Comparison of ENCODE assay signal across 25 cellular contexts in genomic region chr1:21786640-21787039, GRCh38. TPM values are rescaled to one million over a fixed set of nuclear protein-coding genes. Genes with fewer than 3 reads are reported as not detected.
DNase-seq lines count a peak whose midpoint lies in the region; ATAC-seq, FAIRE-seq and TF ChIP-seq lines count a peak whose summit lies in the region.
"Had no signal": no experiment of that assay in that cellular context is flagged by ENCODE, and none has a peak within 500 bp of the region (broad histone marks: within the 10 kb centered on the region; RNA-seq: fewer than 3 reads in every experiment).

No MANE protein-coding gene starts in this region.

- DNase-seq in Calu3 (no peak), RWPE1 (ENCODE audit: low spot score) (no peak), H1 (ENCODE audit: low read depth in 1 of 2, low spot score in 2 of 2) (no peak), neural crest cell (ENCODE audit: low read depth, low spot score) (no peak), prostate gland (ENCODE audit: low spot score) (no peak)
- DNase-seq in activated CD8-positive, alpha-beta memory T cell treated with anti-CD3 and anti-CD28 coated beads, Interleukin-2, amount 10 ng/mL, durations not matched to agents 7 days and 5 days: no peak
- DNase-seq: C1 segment of cervical spinal cord; Caco-2; CD8-positive, alpha-beta T cell; DMS 273 treated with DMSO at 0.1 percent for 48 hours; DMS53; DMS79 treated with DMSO at 0.1 percent for 48 hours; GF-D8; GOT3; H7; HCEC 1CT had no signal

- TF ChIP-seq POLR2A in H1 (IDR thresholded peaks at IDR 0.05; ENCODE audit: control extremely low read depth in 1 of 2, low read depth in 2 of 2, low read length in 2 of 2) (no peak), prostate gland (IDR thresholded peaks at IDR 0.05) (no peak)

- no peak for FAIRE-seq in H1 (lab: Jason Lieb, UNC)
- FAIRE-seq: D721Med, GM12891, GM18507 had no signal

- H3K9me3 ChIP-seq in H1 (ENCODE audit: insufficient read depth in 2 of 2, low read depth in 1 of 2, low read length in 1 of 2): no peaks in the 10 kb centered on the region
- no peaks in the 10 kb centered on the region for H3K9me3 ChIP-seq in prostate gland
- H3K9me3 ChIP-seq: Caco-2 had no signal

- no peak overlapping the region for H2BK15ac ChIP-seq in H1 (ENCODE audit: low read length)

- H3K27me3 Mint-ChIP-seq in Calu3 (ENCODE audit: unreplicated experiment) (no peaks in the 10 kb centered on the region), neural crest cell (ENCODE audit: low read depth) (peaks cover 7% of the 10 kb centered on the region)
- H3K27me3 Mint-ChIP-seq in activated CD8-positive, alpha-beta memory T cell treated with anti-CD3 and anti-CD28 coated beads, Interleukin-2, amount 10 ng/mL, durations not matched to agents 7 days and 5 days: peaks cover 4% of the 10 kb centered on the region

- TF ChIP-seq EP300 in H1 (IDR thresholded peaks at IDR 0.05; ENCODE audit: borderline replicate concordance in 1 of 2, low read depth in 2 of 2, low read length in 2 of 2): no peak

- no peak overlapping the region for H3K56ac ChIP-seq in H1 (replicated peaks; ENCODE audit: insufficient read length, low read depth, low read length)

- H3K18ac ChIP-seq in H1 (ENCODE audit: extremely low read depth, low read length): no peak overlapping the region

- H3K4me3 Mint-ChIP-seq in Calu3 (ENCODE audit: low read depth, unreplicated experiment): no peak overlapping the region
- peak overlapping the region; percentile 16 for H3K4me3 Mint-ChIP-seq in neural crest cell
- H3K4me3 Mint-ChIP-seq in activated CD8-positive, alpha-beta memory T cell treated with anti-CD3 and anti-CD28 coated beads, Interleukin-2, amount 10 ng/mL, durations not matched to agents 7 days and 5 days: no peak overlapping the region
- H3K4me3 Mint-ChIP-seq: CD8-positive, alpha-beta T cell had no signal

- no peak overlapping the region for H2BK5ac ChIP-seq in H1 (ENCODE audit: low read depth, low read length)

- TF ChIP-seq CTCF in Calu3 (IDR thresholded peaks at IDR 0.05; ENCODE audit: unreplicated experiment): no peak
- no peak for TF ChIP-seq CTCF in RWPE1 (conservative IDR thresholded peaks at IDR 0.05; ENCODE audit: low read depth)
- TF ChIP-seq CTCF in H1 (IDR thresholded peaks at IDR 0.05; ENCODE audit: control extremely low read depth in 1 of 3, insufficient read depth in 1 of 3, low read depth in 1 of 3, low read length in 3 of 3): no peak
- TF ChIP-seq CTCF in neural crest cell (conservative IDR thresholded peaks at IDR 0.05): no peak
- TF ChIP-seq CTCF in prostate gland (IDR thresholded peaks at IDR 0.05): no peak

- peaks cover 4% of the 10 kb centered on the region for H3K9me3 Mint-ChIP-seq in Calu3 (ENCODE audit: low read depth, unreplicated experiment)
- no peaks in the 10 kb centered on the region for H3K9me3 Mint-ChIP-seq in neural crest cell
- H3K9me3 Mint-ChIP-seq in activated CD8-positive, alpha-beta memory T cell treated with anti-CD3 and anti-CD28 coated beads, Interleukin-2, amount 10 ng/mL, durations not matched to agents 7 days and 5 days (ENCODE audit: low read depth): no peaks in the 10 kb centered on the region
- H3K9me3 Mint-ChIP-seq: CD8-positive, alpha-beta T cell had no signal

- H3K27me3 ChIP-seq in H1 (replicated peaks in 1 of 4; ENCODE audit: control insufficient read depth in 3 of 4, extremely low read depth in 1 of 4, insufficient read depth in 3 of 4, low read length in 3 of 4): no peaks in the 10 kb centered on the region
- H3K27me3 ChIP-seq in prostate gland (replicated peaks; ENCODE audit: insufficient read depth): no peaks in the 10 kb centered on the region

- no peak overlapping the region for H3K4me2 ChIP-seq in H1 (ENCODE audit: insufficient read depth in 1 of 2, low read depth in 2 of 2, low read length in 2 of 2)

- H3K27ac ChIP-seq in RWPE1 (peak overlapping the region; percentile 98), H1 (ENCODE audit: low read depth, low read length) (no peak overlapping the region), prostate gland (peak overlapping the region in 1 of 2 donors; percentile 80)

- no peak overlapping the region for H3K4ac ChIP-seq in H1 (replicated peaks; ENCODE audit: insufficient read length, low read depth, low read length)

- no peak overlapping the region for H3K9ac ChIP-seq in H1 (replicated peaks in 1 of 4; ENCODE audit: extremely low read depth in 1 of 4, low read depth in 3 of 4, low read length in 3 of 4)

- no peak overlapping the region for H3K23ac ChIP-seq in H1 (ENCODE audit: insufficient read length)

- H4K8ac ChIP-seq in H1 (ENCODE audit: extremely low read depth, insufficient read depth, low read length): no peak overlapping the region

- no peaks in the 10 kb centered on the region for H4K20me1 ChIP-seq in H1 (replicated peaks in 1 of 2; ENCODE audit: control insufficient read depth in 1 of 2, insufficient read depth in 2 of 2, low read length in 2 of 2)

- no peak overlapping the region for H2BK12ac ChIP-seq in H1 (ENCODE audit: low read depth, low read length)

- peaks cover 5 to 9% of the 10 kb centered on the region in 2 experiments for H3K79me2 ChIP-seq in H1 (ENCODE audit: control insufficient read depth in 1 of 2, insufficient read depth in 2 of 2, low read length in 2 of 2)

- H2AK5ac ChIP-seq in H1 (ENCODE audit: low read depth, low read length): no peak overlapping the region

- no peak overlapping the region for H3K14ac ChIP-seq in H1 (ENCODE audit: insufficient read length)

- H3K4me3 ChIP-seq in H1 (ENCODE audit: extremely low read depth in 1 of 4, insufficient read depth in 2 of 4, low read depth in 3 of 4, low read length in 4 of 4): no peak overlapping the region
- no peak overlapping the region for H3K4me3 ChIP-seq in prostate gland

- no peak for ATAC-seq in activated CD8-positive, alpha-beta memory T cell treated with anti-CD3 and anti-CD28 coated beads, Interleukin-2, amount 10 ng/mL, durations not matched to agents 7 days and 5 days
- ATAC-seq in HG02642 (IDR thresholded peaks at IDR 0.05; ENCODE audit: poor library complexity, unreplicated experiment): no peak
- ATAC-seq: CD8-positive, alpha-beta T cell had no signal

- no peak overlapping the region for H2AFZ ChIP-seq in H1 (ENCODE audit: low read length)

- no peaks in the 10 kb centered on the region for H3K79me1 ChIP-seq in H1 (ENCODE audit: low read depth, low read length)

- H2BK120ac ChIP-seq in H1 (replicated peaks; ENCODE audit: low read depth, low read length): no peak overlapping the region

- no peak overlapping the region for H4K5ac ChIP-seq in H1 (ENCODE audit: insufficient read length, low read depth, low read length)

- H3K36me3 Mint-ChIP-seq in Calu3 (ENCODE audit: insufficient read depth, unreplicated experiment) (peaks cover 30% of the 10 kb centered on the region), neural crest cell (ENCODE audit: low read depth) (no peaks in the 10 kb centered on the region)
- peaks cover 5% of the 10 kb centered on the region for H3K36me3 Mint-ChIP-seq in activated CD8-positive, alpha-beta memory T cell treated with anti-CD3 and anti-CD28 coated beads, Interleukin-2, amount 10 ng/mL, durations not matched to agents 7 days and 5 days

- WGBS in H1 (ENCODE audit: extremely low coverage in 1 of 2, insufficient coverage in 1 of 2, insufficient read length in 1 of 2, insufficient replicate concordance in 2 of 2, low coverage in 1 of 2, low lambda C conversion rate in 2 of 2, missing lambda C conversion rate in 1 of 2), 2 experiments: 82% methylated on average over 2 of the region's 2 CpGs; no CpG with 5 or more reads in 1 of the 2 experiments
- 62% methylated on average over 2 of the region's 2 CpGs for WGBS in prostate gland

- peak overlapping the region; percentile 60 for H3K27ac Mint-ChIP-seq in Calu3 (ENCODE audit: unreplicated experiment)
- H3K27ac Mint-ChIP-seq in neural crest cell (ENCODE audit: unreplicated experiment): no peak overlapping the region
- no peak overlapping the region for H3K27ac Mint-ChIP-seq in activated CD8-positive, alpha-beta memory T cell treated with anti-CD3 and anti-CD28 coated beads, Interleukin-2, amount 10 ng/mL, durations not matched to agents 7 days and 5 days
- H3K27ac Mint-ChIP-seq: CD8-positive, alpha-beta T cell had no signal

- peak overlapping the region; percentile 34; the same call in 1 of the 2 replicates for H2BK20ac ChIP-seq in H1 (ENCODE audit: low read length)

- H3K36me3 ChIP-seq in H1 (ENCODE audit: control insufficient read depth in 2 of 4, insufficient read depth in 4 of 4, low read length in 3 of 4): no peaks in the 10 kb centered on the region
- H3K36me3 ChIP-seq in prostate gland: no peaks in the 10 kb centered on the region

- H3K4me1 Mint-ChIP-seq in Calu3 (ENCODE audit: low read depth, unreplicated experiment) (peaks cover 17% of the 10 kb centered on the region), neural crest cell (peaks cover 17% of the 10 kb centered on the region)
- H3K4me1 Mint-ChIP-seq in activated CD8-positive, alpha-beta memory T cell treated with anti-CD3 and anti-CD28 coated beads, Interleukin-2, amount 10 ng/mL, durations not matched to agents 7 days and 5 days: peaks cover 18% of the 10 kb centered on the region

- POLR2A ChIA-PET in RWPE1 (lab: Yijun Ruan, JAX; ENCODE audit: low non-redundant PET) (no interaction called here), H1 (lab: Charles Lee; ENCODE audit: partially characterized antibody) (interaction anchor here (0.6 kb wide), 1 partner anchor 28 kb away, joined by 3 read pairs; no protein-coding TSS in a partner anchor)

- H3K4me1 ChIP-seq in H1 (replicated peaks in 1 of 4; ENCODE audit: control insufficient read depth in 3 of 4, insufficient read depth in 4 of 4, low read length in 3 of 4) (peaks cover 0 to 4% (median 2%) of the 10 kb centered on the region in 4 experiments; a peak in 4 of 7 replicates), prostate gland (replicated peaks) (peaks cover under 1% of the 10 kb centered on the region)
- H3K4me1 ChIP-seq: Caco-2 had no signal

- no TSS peak for BruUV-seq in Calu3 (replicated peaks; lab: Mats Ljungman, UMichigan)

- TF ChIP-seq RAD21 in H1 (IDR thresholded peaks at IDR 0.05 in 1 of 2, conservative IDR thresholded peaks at IDR 0.05 in 1 of 2; ENCODE audit: low read depth in 2 of 2, low read length in 2 of 2): no peak

- peaks cover 6% of the 10 kb centered on the region for H3K23me2 ChIP-seq in H1 (ENCODE audit: low read depth, low read length)

- no peak overlapping the region for H4K91ac ChIP-seq in H1 (replicated peaks; ENCODE audit: insufficient read length, low read length)

- intact Hi-C loops in Calu3 (cut with micrococcal nuclease; ENCODE audit: unreplicated experiment) (no loop called here), prostate gland (cut with DNase I) (no loop called here)

- CTCF ChIA-PET in Calu3 (lab: Charles Lee) (no interaction called here), RWPE1 (lab: Yijun Ruan, JAX) (interaction anchor here (0.6 kb wide), 1 partner anchor 80 kb away, joined by 6 read pairs; no protein-coding TSS in a partner anchor), H1 (lab: Charles Lee; ENCODE audit: partially characterized antibody) (interaction anchor here (0.7 kb wide), 1 partner anchor 13 kb away, joined by 6 read pairs; no protein-coding TSS in a partner anchor)
- CTCF ChIA-PET in activated CD8-positive, alpha-beta memory T cell treated with anti-CD3 and anti-CD28 coated beads, Interleukin-2, amount 10 ng/mL, durations not matched to agents 7 days and 5 days (lab: Charles Lee): no interaction called here

RNA-seq across cellular contexts. Expression of gene USP48, which starts 3.7 kb away (rescaled TPM):
- total RNA-seq in Calu3 (2022) (56.6 and 62.3 TPM in 2 replicates), neural crest cell (61.8 and 66.0 TPM in 2 replicates), prostate gland (10 to 100 TPM; 36.2 to 47.5 TPM)
- total RNA-seq in H1 (2021; fragmentation: NEBNext Ultra II Directional; extraction: Animal tissue kit (Norgen Biotek cat#: 25700)): 81.5 and 83.5 TPM in 2 replicates
- polyA plus RNA-seq in H1 (2011; rRNA removed): 10.1 and 12.8 TPM in 2 replicates
- polyA plus RNA-seq in H1 (2011; cell fraction: cytosol; rRNA removed): 28.3 TPM
- 15.4 TPM for polyA plus RNA-seq in H1 (2011; cell fraction: nucleus; rRNA removed)
- 38.7 to 60.9 TPM (median 40.0 TPM) in 4 replicates for polyA plus RNA-seq in H1 (2012, experiment 1 of 2)
- 2.6 TPM for polyA plus RNA-seq in H1 (2012, experiment 2 of 2)
- 39.9 TPM for polyA plus RNA-seq in H1 (2013, experiment 1 of 2)
- polyA plus RNA-seq in H1 (2013, experiment 2 of 2): 39.8 TPM
- 32.3 and 38.6 TPM in 2 replicates for polyA minus RNA-seq in H1 (2011; rRNA and poly(A)+ RNA removed)
- polyA minus RNA-seq in H1 (2011; cell fraction: cytosol; rRNA and poly(A)+ RNA removed): 26.3 TPM
- 52.6 TPM for polyA minus RNA-seq in H1 (2011; cell fraction: nucleus; rRNA and poly(A)+ RNA removed)
- 10 to 100 TPM; 83.9 to 96.8 TPM for total RNA-seq in activated CD8-positive, alpha-beta memory T cell treated with anti-CD3 and anti-CD28 coated beads, Interleukin-2, amount 10 ng/mL, durations not matched to agents 7 days and 5 days

RNA-seq across cellular contexts. Expression of gene LDLRAD2, which starts 25.4 kb away (rescaled TPM):
- total RNA-seq in Calu3 (2022): 0.12 TPM in 1 of 2 replicates, not detected in the other
- 0.74 and 0.94 TPM in 2 replicates for total RNA-seq in H1 (2021; fragmentation: NEBNext Ultra II Directional; extraction: Animal tissue kit (Norgen Biotek cat#: 25700))
- polyA plus RNA-seq in H1 (2011; rRNA removed): 0.48 and 1.0 TPM in 2 replicates
- 0.62 TPM for polyA plus RNA-seq in H1 (2011; cell fraction: cytosol; rRNA removed)
- 3.5 TPM for polyA plus RNA-seq in H1 (2011; cell fraction: nucleus; rRNA removed)
- 4.6 to 16.0 TPM (median 12.2 TPM) in 4 replicates for polyA plus RNA-seq in H1 (2012, experiment 1 of 2)
- polyA plus RNA-seq in H1 (2012, experiment 2 of 2): 2.3 TPM
- polyA plus RNA-seq in H1 (2013, experiment 1 of 2): 1.1 TPM
- 0.92 TPM for polyA plus RNA-seq in H1 (2013, experiment 2 of 2)
- 0.24 and 0.76 TPM in 2 replicates for polyA minus RNA-seq in H1 (2011; rRNA and poly(A)+ RNA removed)
- 1.1 TPM for polyA minus RNA-seq in H1 (2011; cell fraction: cytosol; rRNA and poly(A)+ RNA removed)
- polyA minus RNA-seq in H1 (2011; cell fraction: nucleus; rRNA and poly(A)+ RNA removed): 1.7 TPM
- total RNA-seq in neural crest cell: 0.40 and 0.55 TPM in 2 replicates
- not detected for total RNA-seq in activated CD8-positive, alpha-beta memory T cell treated with anti-CD3 and anti-CD28 coated beads, Interleukin-2, amount 10 ng/mL, durations not matched to agents 7 days and 5 days
- 1 to 10 TPM in 1 of 2 donors, under 1 TPM in 1; 0.32 to 1.6 TPM for total RNA-seq in prostate gland
- total RNA-seq: A172; A673; Caco-2; CD8-positive, alpha-beta T cell; Daoy; G401 had no signal
- polyA plus RNA-seq: BJ had no signal

Comparison
In these comparisons a context has a peak if more than half of its experiments do, and no peak if none do; other contexts are left out.
1. CTCF ChIA-PET loops: an anchor here in RWPE1 (0.6 kb wide) and H1 (0.7 kb wide); none called in Calu3 and activated CD8-positive, alpha-beta memory T cell treated with anti-CD3 and anti-CD28 coated beads, Interleukin-2, amount 10 ng/mL, durations not matched to agents 7 days and 5 days.